Comparison of ENCODE assay signal across 1 cellular context in genomic region chr7:102695153-102695552, GRCh38. TPM values are rescaled to one million over a fixed set of nuclear protein-coding genes. Genes with fewer than 3 reads are reported as not detected.
"Had no signal": no experiment of that assay in that cellular context is flagged by ENCODE, and none has a peak within 500 bp of the region (broad histone marks: within the 10 kb centered on the region; RNA-seq: fewer than 3 reads in every experiment).

No MANE protein-coding gene starts in this region.

RNA-seq across cellular contexts. Expression of gene SPDYE2B, which starts 45.0 kb away (rescaled TPM):
- polyA plus RNA-seq: pancreas had no signal
